Comparison of ENCODE assay signal across 21 cellular contexts in the genomic region with DNA sequence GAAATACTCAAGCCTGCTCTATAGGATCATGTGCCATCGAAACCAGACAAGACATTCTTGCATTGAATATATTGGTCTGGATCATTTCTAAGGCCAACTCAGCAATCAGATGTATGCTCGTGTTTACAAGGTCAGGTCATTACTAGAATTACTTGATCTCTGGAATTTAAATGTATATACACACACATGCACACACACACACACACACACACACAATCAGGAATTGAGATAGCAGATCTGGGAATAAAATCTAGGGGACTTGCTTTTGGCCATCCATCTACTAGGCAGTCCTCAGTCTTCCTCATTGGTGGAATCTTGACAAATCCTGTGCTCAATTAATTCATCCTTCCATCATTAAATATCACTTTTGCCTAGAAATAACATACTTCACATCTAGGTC. TPM values are rescaled to one million over a fixed set of nuclear protein-coding genes. Genes with fewer than 3 reads are reported as not detected.
DNase-seq lines count a peak whose midpoint lies in the region; ATAC-seq, FAIRE-seq and TF ChIP-seq lines count a peak whose summit lies in the region.
"Had no signal": no experiment of that assay in that cellular context is flagged by ENCODE, and none has a peak within 500 bp of the region (broad histone marks: within the 10 kb centered on the region; RNA-seq: fewer than 3 reads in every experiment).

No MANE protein-coding gene starts in this region.

- H3K36me3 ChIP-seq in endothelial cell of umbilical vein (ENCODE audit: control insufficient read depth in 2 of 2, extremely low read depth in 1 of 2, insufficient read depth in 2 of 2, low read length in 2 of 2) (peaks cover 0 to 3% of the 10 kb centered on the region in 2 experiments), transverse colon (no peaks in the 10 kb centered on the region)
- H3K36me3 ChIP-seq: BE2C had no signal

- no peak overlapping the region for H3K4me3 Mint-ChIP-seq in activated CD4-positive, alpha-beta T cell treated with anti-CD3 and anti-CD28 coated beads for 36 hours
- H3K4me3 Mint-ChIP-seq in natural killer cell = no peak overlapping the region
- no peak overlapping the region for H3K4me3 Mint-ChIP-seq in natural killer cell treated with Interleukin-12 subunit alpha and Interleukin-12 subunit beta and Interleukin-15 and Interleukin-18, amount 100 ng/mL, for 72 hours
- H3K4me3 Mint-ChIP-seq: GM23338 had no signal

- no peaks in the 10 kb centered on the region for H3K9me3 ChIP-seq in endothelial cell of umbilical vein (replicated peaks; ENCODE audit: control insufficient read depth, insufficient read depth, low read length)
- no peaks in the 10 kb centered on the region for H3K9me3 ChIP-seq in transverse colon
- H3K9me3 ChIP-seq: BE2C had no signal

- intact Hi-C loops in activated CD4-positive, alpha-beta T cell treated with anti-CD3 and anti-CD28 coated beads for 36 hours (cut with DNase I, micrococcal nuclease) = loop anchor here (5.0 to 10.0 kb wide), 7 partner anchors 59 to 979 kb away; partner anchors contain the start of genes CDC123 (in 1 of the 2), MCM10 (in 1 of the 2), NUDT5 (in 1 of the 2) and PHYH (in 1 of the 2)
- intact Hi-C loops in natural killer cell (cut with micrococcal nuclease) (loop anchor here (10.0 kb wide), 1 partner anchor 909 kb away; the partner anchor contains the start of genes CDC123 and NUDT5), endothelial cell of umbilical vein (cut with micrococcal nuclease) (no loop called here), transverse colon (cut with DNase I; ENCODE audit: low total_unique reads) (no loop called here)

- TF ChIP-seq CTCF in natural killer cell (IDR thresholded peaks at IDR 0.05) (no peak), endothelial cell of umbilical vein (IDR thresholded peaks at IDR 0.05; ENCODE audit: extremely low read depth in 1 of 2, insufficient read depth in 1 of 2, low read depth in 1 of 2, low read length in 2 of 2) (no peak), transverse colon (IDR thresholded peaks at IDR 0.05) (no peak)

- H3K4me1 ChIP-seq in endothelial cell of umbilical vein (ENCODE audit: control insufficient read depth, extremely low read depth, insufficient read depth, low read length) (peaks cover 9% of the 10 kb centered on the region), transverse colon (peaks cover 3 to 64% (median 24%) of the 10 kb centered on the region in 4 donors)
- H3K4me1 ChIP-seq: BE2C had no signal

- H3K27me3 ChIP-seq in endothelial cell of umbilical vein (ENCODE audit: control insufficient read depth in 2 of 2, insufficient read depth in 2 of 2, low read length in 2 of 2) (no peaks in the 10 kb centered on the region), transverse colon (no peaks in the 10 kb centered on the region)
- H3K27me3 ChIP-seq: BE2C had no signal

- FAIRE-seq in endothelial cell of umbilical vein (lab: Jason Lieb, UNC) = peak; percentile 24
- FAIRE-seq: GM12891, GM18507 had no signal

- CTCF ChIA-PET in activated CD4-positive, alpha-beta T cell treated with anti-CD3 and anti-CD28 coated beads for 36 hours (lab: Charles Lee) = interaction anchor here (0.6 kb wide), 1 partner anchor 27 kb away, joined by 3 read pairs; no protein-coding TSS in a partner anchor
- CTCF ChIA-PET in endothelial cell of umbilical vein (lab: Charles Lee) = no interaction called here

- dilution Hi-C loops in endothelial cell of umbilical vein (cut with MboI; ENCODE audit: extremely low pct_ligation_motif_present, low sequenced_read_pairs) = no loop called here

- H3K9ac ChIP-seq in endothelial cell of umbilical vein (replicated peaks; ENCODE audit: extremely low read depth, insufficient read depth, low read length) = no peak overlapping the region

- H3K36me3 Mint-ChIP-seq in activated CD4-positive, alpha-beta T cell treated with anti-CD3 and anti-CD28 coated beads for 36 hours (ENCODE audit: low read depth) = peaks cover 9% of the 10 kb centered on the region
- H3K36me3 Mint-ChIP-seq in natural killer cell = no peaks in the 10 kb centered on the region
- no peaks in the 10 kb centered on the region for H3K36me3 Mint-ChIP-seq in natural killer cell treated with Interleukin-12 subunit alpha and Interleukin-12 subunit beta and Interleukin-15 and Interleukin-18, amount 100 ng/mL, for 72 hours

- H3K9me1 ChIP-seq in endothelial cell of umbilical vein (replicated peaks; ENCODE audit: control insufficient read depth, extremely low read depth, insufficient read depth, low read length) = no peaks in the 10 kb centered on the region

- H3K4me2 ChIP-seq in endothelial cell of umbilical vein (ENCODE audit: insufficient read depth, low read length) = no peak overlapping the region
- H3K4me2 ChIP-seq: GM23338 had no signal

- H3K4me3 ChIP-seq in endothelial cell of umbilical vein (replicated peaks in 1 of 3; ENCODE audit: insufficient read depth in 1 of 3, low read depth in 1 of 3, low read length in 3 of 3) = no peak overlapping the region
- no peak overlapping the region for H3K4me3 ChIP-seq in transverse colon
- H3K4me3 ChIP-seq: GM23338 had no signal

- H3K27me3 Mint-ChIP-seq in activated CD4-positive, alpha-beta T cell treated with anti-CD3 and anti-CD28 coated beads for 36 hours = no peaks in the 10 kb centered on the region
- no peaks in the 10 kb centered on the region for H3K27me3 Mint-ChIP-seq in natural killer cell (ENCODE audit: low read depth in 2 of 2)
- no peaks in the 10 kb centered on the region for H3K27me3 Mint-ChIP-seq in natural killer cell treated with Interleukin-12 subunit alpha and Interleukin-12 subunit beta and Interleukin-15 and Interleukin-18, amount 100 ng/mL, for 72 hours

- TF ChIP-seq POLR2A in endothelial cell of umbilical vein (IDR thresholded peaks at IDR 0.05; ENCODE audit: low read depth, low read length) (no peak), transverse colon (IDR thresholded peaks at IDR 0.05) (no peak)

- no TSS peak for BruUV-seq in endothelial cell of umbilical vein (replicated peaks; lab: Mats Ljungman, UMichigan)

- H3K79me2 ChIP-seq in endothelial cell of umbilical vein (ENCODE audit: control insufficient read depth, insufficient read depth, low read length) = peaks cover 21% of the 10 kb centered on the region

- 83 to 89% methylated on average over 1 to 2 of the region's 2 CpGs for WGBS in transverse colon (ENCODE audit: low coverage in 1 of 2), 2 donors

- in situ Hi-C loops in transverse colon (cut with MboI; ENCODE audit: low pct_ligation_motif_present in 1 of 4, low pct_unique_long_range_greater_than_20kb in 1 of 4, low sequenced_read_pairs in 3 of 4) = no loop called here

- H3K4me1 Mint-ChIP-seq in activated CD4-positive, alpha-beta T cell treated with anti-CD3 and anti-CD28 coated beads for 36 hours = peaks cover 64% of the 10 kb centered on the region
- H3K4me1 Mint-ChIP-seq in natural killer cell = peaks cover 75 to 81% of the 10 kb centered on the region in 2 donors
- peaks cover 60 to 65% of the 10 kb centered on the region in 2 donors for H3K4me1 Mint-ChIP-seq in natural killer cell treated with Interleukin-12 subunit alpha and Interleukin-12 subunit beta and Interleukin-15 and Interleukin-18, amount 100 ng/mL, for 72 hours (ENCODE audit: low read depth in 2 of 2)

- no peak for DNase-seq in activated CD4-positive, alpha-beta T cell treated with anti-CD3 and anti-CD28 coated beads for 36 hours
- DNase-seq in activated CD4-positive, alpha-beta T cell treated with anti-CD3 and anti-CD28 coated beads for 1 hour = no peak
- DNase-seq in natural killer cell = no peak
- DNase-seq in natural killer cell treated with Interleukin-12 subunit alpha and Interleukin-12 subunit beta and Interleukin-15 and Interleukin-18, amount 100 ng/mL, for 72 hours (ENCODE audit: low spot score) = no peak
- no peak for DNase-seq in endothelial cell of umbilical vein (ENCODE audit: low read depth, low spot score)
- DNase-seq in transverse colon = no peak
- no peak for DNase-seq in SHP77 (lab: John Stamatoyannopoulos, UW)
- no peak for DNase-seq in NCI-H2227 treated with DMSO at 0.1 percent for 48 hours (lab: John Stamatoyannopoulos, UW)
- DNase-seq: BE2C, DMS 273 treated with DMSO at 0.1 percent for 48 hours, GF-D8, KBM-7, NCI-H2081 treated with DMSO at 0.1 percent for 48 hours, NCI-H510A treated with DMSO at 0.1 percent for 48 hours, NCI-H82, PC-3 had no signal

- no peaks in the 10 kb centered on the region for H4K20me1 ChIP-seq in endothelial cell of umbilical vein (replicated peaks; ENCODE audit: control insufficient read depth, extremely low read depth, insufficient read depth, low read length)

- peak overlapping the region; percentile 15 for H3K27ac Mint-ChIP-seq in activated CD4-positive, alpha-beta T cell treated with anti-CD3 and anti-CD28 coated beads for 36 hours
- peak overlapping the region; percentile 27 to 70 for H3K27ac Mint-ChIP-seq in natural killer cell
- no peak overlapping the region for H3K27ac Mint-ChIP-seq in natural killer cell treated with Interleukin-12 subunit alpha and Interleukin-12 subunit beta and Interleukin-15 and Interleukin-18, amount 100 ng/mL, for 72 hours
- H3K27ac Mint-ChIP-seq: GM23338 had no signal

- TF ChIP-seq EP300 in transverse colon (IDR thresholded peaks at IDR 0.05; ENCODE audit: low read depth) = no peak

- no peak overlapping the region for H2AFZ ChIP-seq in endothelial cell of umbilical vein (ENCODE audit: low read depth, low read length)
- H2AFZ ChIP-seq: GM23338 had no signal

- H3K27ac ChIP-seq in endothelial cell of umbilical vein (ENCODE audit: insufficient read depth, low read depth, low read length) = no peak overlapping the region
- H3K27ac ChIP-seq in transverse colon = no peak overlapping the region
- H3K27ac ChIP-seq: 22Rv1, RWPE1 had no signal

- no peaks in the 10 kb centered on the region for H3K9me3 Mint-ChIP-seq in activated CD4-positive, alpha-beta T cell treated with anti-CD3 and anti-CD28 coated beads for 36 hours (ENCODE audit: low read depth)
- H3K9me3 Mint-ChIP-seq in natural killer cell = no peaks in the 10 kb centered on the region
- no peaks in the 10 kb centered on the region for H3K9me3 Mint-ChIP-seq in natural killer cell treated with Interleukin-12 subunit alpha and Interleukin-12 subunit beta and Interleukin-15 and Interleukin-18, amount 100 ng/mL, for 72 hours
- H3K9me3 Mint-ChIP-seq: GM23338 had no signal

- ATAC-seq in activated CD4-positive, alpha-beta T cell treated with anti-CD3 and anti-CD28 coated beads for 36 hours = no peak
- ATAC-seq in natural killer cell = no peak
- ATAC-seq in natural killer cell treated with Interleukin-12 subunit alpha and Interleukin-12 subunit beta and Interleukin-15 and Interleukin-18, amount 100 ng/mL, for 72 hours = no peak
- ATAC-seq: GM23338, PC-3 had no signal

- POLR2A ChIA-PET in activated CD4-positive, alpha-beta T cell treated with anti-CD3 and anti-CD28 coated beads for 36 hours (lab: Charles Lee) = interaction anchor here (0.6 kb wide), 1 partner anchor 373 kb away, joined by 4 read pairs; no protein-coding TSS in a partner anchor
- POLR2A ChIA-PET in endothelial cell of umbilical vein (lab: Charles Lee) = no interaction called here

RNA-seq across cellular contexts. Expression of gene OPTN, which starts 3.6 kb away (rescaled TPM):
- 10 to 100 TPM; 57.4 to 67.8 TPM for total RNA-seq in activated CD4-positive, alpha-beta T cell treated with anti-CD3 and anti-CD28 coated beads for 36 hours
- total RNA-seq in natural killer cell (100 to 1,000 TPM; 140 to 177 (median 161) TPM), endothelial cell of umbilical vein (79.9 and 94.2 TPM in 2 replicates), transverse colon (10 to 100 TPM; 39.2 to 74.8 (median 66.3) TPM)
- total RNA-seq in natural killer cell treated with Interleukin-12 subunit alpha and Interleukin-12 subunit beta and Interleukin-15 and Interleukin-18, amount 100 ng/mL, for 72 hours = 10 to 100 TPM; 56.1 to 89.6 TPM
- polyA plus RNA-seq in endothelial cell of umbilical vein = 22.1 and 22.7 TPM in 2 replicates
- polyA plus RNA-seq in endothelial cell of umbilical vein (2011; cell fraction: cytosol; rRNA removed) = 36.0 and 37.7 TPM in 2 replicates
- 49.5 and 59.3 TPM in 2 replicates for polyA plus RNA-seq in endothelial cell of umbilical vein (2011; cell fraction: nucleus; rRNA removed)
- 88.5 and 140 TPM in 2 replicates for polyA plus RNA-seq in endothelial cell of umbilical vein (2012)
- 48.8 and 81.8 TPM in 2 replicates for polyA minus RNA-seq in endothelial cell of umbilical vein
- 11.4 TPM for polyA minus RNA-seq in endothelial cell of umbilical vein (2011; cell fraction: cytosol; rRNA and poly(A)+ RNA removed)
- polyA minus RNA-seq in endothelial cell of umbilical vein (2011; cell fraction: nucleus; rRNA and poly(A)+ RNA removed) = 17.2 and 24.6 TPM in 2 replicates

RNA-seq across cellular contexts. Expression of gene MCM10, which starts 57.8 kb away (rescaled TPM):
- total RNA-seq in activated CD4-positive, alpha-beta T cell treated with anti-CD3 and anti-CD28 coated beads for 36 hours = 10 to 100 TPM; 86.0 to 86.2 TPM
- total RNA-seq in natural killer cell (1 to 10 TPM in 2 of 3 donors, under 1 TPM in 1; 0.73 to 2.9 (median 1.3) TPM), endothelial cell of umbilical vein (28.7 and 31.6 TPM in 2 replicates), transverse colon (under 1 TPM; 0.41 to 0.75 (median 0.62) TPM)
- total RNA-seq in natural killer cell treated with Interleukin-12 subunit alpha and Interleukin-12 subunit beta and Interleukin-15 and Interleukin-18, amount 100 ng/mL, for 72 hours = 100 to 1,000 TPM in 1 of 2 donors, 10 to 100 TPM in 1; 40.0 to 120 TPM
- 1.9 and 3.3 TPM in 2 replicates for polyA plus RNA-seq in endothelial cell of umbilical vein
- polyA plus RNA-seq in endothelial cell of umbilical vein (2011; cell fraction: cytosol; rRNA removed) = 6.8 and 8.2 TPM in 2 replicates
- polyA plus RNA-seq in endothelial cell of umbilical vein (2011; cell fraction: nucleus; rRNA removed) = 9.9 and 13.5 TPM in 2 replicates
- 6.8 and 15.6 TPM in 2 replicates for polyA plus RNA-seq in endothelial cell of umbilical vein (2012)
- polyA minus RNA-seq in endothelial cell of umbilical vein = 6.3 and 8.3 TPM in 2 replicates
- polyA minus RNA-seq in endothelial cell of umbilical vein (2011; cell fraction: cytosol; rRNA and poly(A)+ RNA removed) = 16.9 TPM
- polyA minus RNA-seq in endothelial cell of umbilical vein (2011; cell fraction: nucleus; rRNA and poly(A)+ RNA removed) = 13.1 and 14.4 TPM in 2 replicates

Comparison
In these comparisons a context has a peak if more than half of its experiments do, and no peak if none do; other contexts are left out.
1. H3K27ac Mint-ChIP-seq: peak in activated CD4-positive, alpha-beta T cell treated with anti-CD3 and anti-CD28 coated beads for 36 hours (single experiment) and natural killer cell (2 of 2); none in natural killer cell treated with Interleukin-12 subunit alpha and Interleukin-12 subunit beta and Interleukin-15 and Interleukin-18, amount 100 ng/mL, for 72 hours (0 of 2).
2. intact Hi-C loops: an anchor here in activated CD4-positive, alpha-beta T cell treated with anti-CD3 and anti-CD28 coated beads for 36 hours (5.0 to 10.0 kb wide) and natural killer cell (10.0 kb wide); none called in endothelial cell of umbilical vein and transverse colon.